In the genomic region with DNA sequence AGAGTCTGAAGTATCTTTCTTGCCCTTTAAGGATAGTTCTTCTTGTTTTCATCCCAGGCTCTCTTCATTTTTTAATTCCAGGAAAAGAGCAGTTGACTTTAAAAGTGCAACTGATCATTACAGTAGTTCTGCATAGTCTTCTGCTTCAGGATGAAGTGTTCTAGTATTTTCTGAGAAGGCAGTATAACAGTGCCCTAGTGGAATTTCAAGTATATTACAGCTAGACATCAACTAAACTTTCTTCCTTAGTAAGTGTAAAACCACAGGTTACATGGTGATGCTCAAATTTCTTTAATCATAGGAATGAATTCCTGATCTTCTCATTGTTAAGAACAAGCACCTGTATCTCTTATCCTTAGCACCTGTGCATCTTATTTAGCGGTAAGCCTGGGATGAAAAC, we compare ENCODE assay signal across 1 cellular context.
TF ChIP-seq lines count a peak whose summit lies in the region.

No MANE protein-coding gene starts in this region.

TF ChIP-seq in HepG2, 621 proteins besides CTCF, POLR2A, EP300 and RAD21:
- no peak for TF ChIP-seq RBM39 (IDR thresholded peaks at IDR 0.05; ENCODE audit: low read depth, low read length, poor library complexity, severe bottlenecking)
- no peak for TF ChIP-seq AGO1 (IDR thresholded peaks at IDR 0.05; ENCODE audit: low read depth, low read length, poor library complexity, severe bottlenecking)
- TF ChIP-seq HOXD1 (CRISPR knock-in tag; IDR thresholded peaks at IDR 0.05): no peak
